In the genomic region with DNA sequence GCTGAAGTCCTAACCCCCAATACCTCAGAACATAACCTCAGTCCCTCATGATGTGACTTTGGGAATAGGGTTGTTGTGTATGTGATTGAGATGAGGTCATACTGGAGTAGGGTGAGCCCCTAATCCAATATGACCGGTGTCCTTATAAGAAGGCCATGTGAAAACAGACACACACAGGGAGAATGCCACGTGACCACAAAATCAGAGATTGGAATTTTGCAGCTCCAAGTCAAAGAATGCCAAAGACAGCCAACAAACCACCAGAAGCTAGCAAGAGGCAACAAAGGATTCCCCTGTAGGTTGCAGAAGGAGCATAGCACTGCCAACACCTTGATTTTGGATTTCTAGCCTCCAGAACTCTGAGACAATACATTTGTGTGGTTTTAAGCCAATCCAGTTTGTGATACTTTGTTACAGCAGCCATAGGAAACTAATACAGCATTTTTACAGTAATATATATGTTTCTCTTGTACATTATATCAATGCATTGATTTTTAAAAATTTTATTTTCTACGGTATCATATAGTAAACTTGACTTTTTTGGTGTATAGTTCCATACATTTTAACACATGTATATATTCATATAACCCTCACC, we compare ENCODE assay signal across 13 cellular contexts.
"Had no signal": no experiment of that assay in that cellular context is flagged by ENCODE, and none has a peak within 500 bp of the region (broad histone marks: within the 10 kb centered on the region; RNA-seq: fewer than 3 reads in every experiment).

No MANE protein-coding gene starts in this region.

- H3K4me2 ChIP-seq: hepatocyte had no signal

- DNase-seq: activated naive CD4-positive, alpha-beta T cell; activated naive CD8-positive, alpha-beta T cell treated with anti-CD3 and anti-CD28 coated beads, Interleukin-2, amount 10 ng/mL, durations not matched to agents 7 days and 5 days; activated T-cell treated with anti-CD3 and anti-CD28 coated beads for 4 hours; lower lobe of right lung; spleen; stomach; testis; upper lobe of right lung had no signal

- FAIRE-seq: bronchial epithelial cell had no signal

- H3K4me1 ChIP-seq: prostate gland, testis, upper lobe of right lung had no signal

- H3K9me3 ChIP-seq: lower lobe of right lung, prostate gland, stomach, testis, upper lobe of right lung had no signal

- H2AFZ ChIP-seq: hepatocyte had no signal

- H3K27me3 ChIP-seq: testis, upper lobe of right lung had no signal

- H3K4me3 ChIP-seq: hepatocyte, lower lobe of right lung, prostate gland, spleen, stomach, testis, upper lobe of right lung had no signal

- H3K36me3 ChIP-seq: lower lobe of right lung, prostate gland, spleen, stomach, upper lobe of right lung had no signal

- ATAC-seq: activated CD4-positive, CD25-positive, alpha-beta regulatory T cell treated with anti-CD3 and anti-CD28 coated beads, Interleukin-2, amount 50 U/mL, for 24 hours; lower lobe of right lung; sciatic nerve; upper lobe of right lung had no signal

- H3K27ac ChIP-seq: hepatocyte, lower lobe of right lung, prostate gland, spleen, stomach, testis, upper lobe of right lung had no signal
